Comparison of ENCODE assay signal across 2 cellular contexts in genomic region chr22:24516301-24516737, GRCh38.
TF ChIP-seq lines count a peak whose summit lies in the region.

No MANE protein-coding gene starts in this region.

TF ChIP-seq in GM23338, 12 proteins besides CTCF, POLR2A, EP300 and RAD21:
- TF ChIP-seq, protein P1, sequence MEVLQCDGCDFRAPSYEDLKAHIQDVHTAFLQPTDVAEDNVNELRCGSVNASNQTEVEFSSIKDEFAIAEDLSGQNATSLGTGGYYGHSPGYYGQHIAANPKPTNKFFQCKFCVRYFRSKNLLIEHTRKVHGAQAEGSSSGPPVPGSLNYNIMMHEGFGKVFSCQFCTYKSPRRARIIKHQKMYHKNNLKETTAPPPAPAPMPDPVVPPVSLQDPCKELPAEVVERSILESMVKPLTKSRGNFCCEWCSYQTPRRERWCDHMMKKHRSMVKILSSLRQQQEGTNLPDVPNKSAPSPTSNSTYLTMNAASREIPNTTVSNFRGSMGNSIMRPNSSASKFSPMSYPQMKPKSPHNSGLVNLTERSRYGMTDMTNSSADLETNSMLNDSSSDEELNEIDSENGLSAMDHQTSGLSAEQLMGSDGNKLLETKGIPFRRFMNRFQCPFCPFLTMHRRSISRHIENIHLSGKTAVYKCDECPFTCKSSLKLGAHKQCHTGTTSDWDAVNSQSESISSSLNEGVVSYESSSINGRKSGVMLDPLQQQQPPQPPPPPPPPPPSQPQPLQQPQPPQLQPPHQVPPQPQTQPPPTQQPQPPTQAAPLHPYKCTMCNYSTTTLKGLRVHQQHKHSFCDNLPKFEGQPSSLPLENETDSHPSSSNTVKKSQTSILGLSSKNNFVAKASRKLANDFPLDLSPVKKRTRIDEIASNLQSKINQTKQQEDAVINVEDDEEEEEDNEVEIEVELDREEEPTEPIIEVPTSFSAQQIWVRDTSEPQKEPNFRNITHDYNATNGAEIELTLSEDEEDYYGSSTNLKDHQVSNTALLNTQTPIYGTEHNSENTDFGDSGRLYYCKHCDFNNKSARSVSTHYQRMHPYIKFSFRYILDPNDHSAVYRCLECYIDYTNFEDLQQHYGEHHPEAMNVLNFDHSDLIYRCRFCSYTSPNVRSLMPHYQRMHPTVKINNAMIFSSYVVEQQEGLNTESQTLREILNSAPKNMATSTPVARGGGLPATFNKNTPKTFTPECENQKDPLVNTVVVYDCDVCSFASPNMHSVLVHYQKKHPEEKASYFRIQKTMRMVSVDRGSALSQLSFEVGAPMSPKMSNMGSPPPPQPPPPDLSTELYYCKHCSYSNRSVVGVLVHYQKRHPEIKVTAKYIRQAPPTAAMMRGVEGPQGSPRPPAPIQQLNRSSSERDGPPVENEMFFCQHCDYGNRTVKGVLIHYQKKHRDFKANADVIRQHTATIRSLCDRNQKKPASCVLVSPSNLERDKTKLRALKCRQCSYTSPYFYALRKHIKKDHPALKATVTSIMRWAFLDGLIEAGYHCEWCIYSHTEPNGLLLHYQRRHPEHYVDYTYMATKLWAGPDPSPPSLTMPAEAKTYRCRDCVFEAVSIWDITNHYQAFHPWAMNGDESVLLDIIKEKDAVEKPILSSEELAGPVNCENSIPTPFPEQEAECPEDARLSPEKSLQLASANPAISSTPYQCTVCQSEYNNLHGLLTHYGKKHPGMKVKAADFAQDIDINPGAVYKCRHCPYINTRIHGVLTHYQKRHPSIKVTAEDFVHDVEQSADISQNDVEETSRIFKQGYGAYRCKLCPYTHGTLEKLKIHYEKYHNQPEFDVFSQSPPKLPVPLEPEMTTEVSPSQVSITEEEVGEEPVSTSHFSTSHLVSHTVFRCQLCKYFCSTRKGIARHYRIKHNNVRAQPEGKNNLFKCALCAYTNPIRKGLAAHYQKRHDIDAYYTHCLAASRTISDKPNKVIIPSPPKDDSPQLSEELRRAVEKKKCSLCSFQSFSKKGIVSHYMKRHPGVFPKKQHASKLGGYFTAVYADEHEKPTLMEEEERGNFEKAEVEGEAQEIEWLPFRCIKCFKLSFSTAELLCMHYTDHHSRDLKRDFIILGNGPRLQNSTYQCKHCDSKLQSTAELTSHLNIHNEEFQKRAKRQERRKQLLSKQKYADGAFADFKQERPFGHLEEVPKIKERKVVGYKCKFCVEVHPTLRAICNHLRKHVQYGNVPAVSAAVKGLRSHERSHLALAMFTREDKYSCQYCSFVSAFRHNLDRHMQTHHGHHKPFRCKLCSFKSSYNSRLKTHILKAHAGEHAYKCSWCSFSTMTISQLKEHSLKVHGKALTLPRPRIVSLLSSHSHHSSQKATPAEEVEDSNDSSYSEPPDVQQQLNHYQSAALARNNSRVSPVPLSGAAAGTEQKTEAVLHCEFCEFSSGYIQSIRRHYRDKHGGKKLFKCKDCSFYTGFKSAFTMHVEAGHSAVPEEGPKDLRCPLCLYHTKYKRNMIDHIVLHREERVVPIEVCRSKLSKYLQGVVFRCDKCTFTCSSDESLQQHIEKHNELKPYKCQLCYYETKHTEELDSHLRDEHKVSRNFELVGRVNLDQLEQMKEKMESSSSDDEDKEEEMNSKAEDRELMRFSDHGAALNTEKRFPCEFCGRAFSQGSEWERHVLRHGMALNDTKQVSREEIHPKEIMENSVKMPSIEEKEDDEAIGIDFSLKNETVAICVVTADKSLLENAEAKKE (CRISPR knock-in tag; IDR thresholded peaks at IDR 0.05) = no peak
- TF ChIP-seq POLR2AphosphoS5 (IDR thresholded peaks at IDR 0.05; ENCODE audit: low read depth) (no peak), CREB1 (CRISPR knock-in tag; IDR thresholded peaks at IDR 0.05; ENCODE audit: low read depth) (no peak), EZH2 (IDR thresholded peaks at IDR 0.05; ENCODE audit: low read depth, unreplicated experiment) (no peak), ZNF331 (CRISPR knock-in tag; IDR thresholded peaks at IDR 0.05; ENCODE audit: low read depth) (no peak), JUNB (IDR thresholded peaks at IDR 0.05; ENCODE audit: unreplicated experiment) (no peak)
- TF ChIP-seq, protein P2, sequence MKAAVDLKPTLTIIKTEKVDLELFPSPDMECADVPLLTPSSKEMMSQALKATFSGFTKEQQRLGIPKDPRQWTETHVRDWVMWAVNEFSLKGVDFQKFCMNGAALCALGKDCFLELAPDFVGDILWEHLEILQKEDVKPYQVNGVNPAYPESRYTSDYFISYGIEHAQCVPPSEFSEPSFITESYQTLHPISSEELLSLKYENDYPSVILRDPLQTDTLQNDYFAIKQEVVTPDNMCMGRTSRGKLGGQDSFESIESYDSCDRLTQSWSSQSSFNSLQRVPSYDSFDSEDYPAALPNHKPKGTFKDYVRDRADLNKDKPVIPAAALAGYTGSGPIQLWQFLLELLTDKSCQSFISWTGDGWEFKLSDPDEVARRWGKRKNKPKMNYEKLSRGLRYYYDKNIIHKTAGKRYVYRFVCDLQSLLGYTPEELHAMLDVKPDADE (IDR thresholded peaks at IDR 0.05) = no peak

TF ChIP-seq in SK-N-SH, 30 proteins besides CTCF, POLR2A, EP300 and RAD21 (continued from another document):
- TF ChIP-seq ZBTB33 (IDR thresholded peaks at IDR 0.05; ENCODE audit: borderline replicate concordance, low read depth) = no peak
- TF ChIP-seq, protein P3, sequence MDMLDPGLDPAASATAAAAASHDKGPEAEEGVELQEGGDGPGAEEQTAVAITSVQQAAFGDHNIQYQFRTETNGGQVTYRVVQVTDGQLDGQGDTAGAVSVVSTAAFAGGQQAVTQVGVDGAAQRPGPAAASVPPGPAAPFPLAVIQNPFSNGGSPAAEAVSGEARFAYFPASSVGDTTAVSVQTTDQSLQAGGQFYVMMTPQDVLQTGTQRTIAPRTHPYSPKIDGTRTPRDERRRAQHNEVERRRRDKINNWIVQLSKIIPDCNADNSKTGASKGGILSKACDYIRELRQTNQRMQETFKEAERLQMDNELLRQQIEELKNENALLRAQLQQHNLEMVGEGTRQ (IDR thresholded peaks at IDR 0.05; ENCODE audit: borderline replicate concordance, low read depth, low read length) = no peak
- no peak for TF ChIP-seq POLR2AphosphoS5 (IDR thresholded peaks at IDR 0.05; ENCODE audit: low read depth, low read length)
- TF ChIP-seq, protein P4, sequence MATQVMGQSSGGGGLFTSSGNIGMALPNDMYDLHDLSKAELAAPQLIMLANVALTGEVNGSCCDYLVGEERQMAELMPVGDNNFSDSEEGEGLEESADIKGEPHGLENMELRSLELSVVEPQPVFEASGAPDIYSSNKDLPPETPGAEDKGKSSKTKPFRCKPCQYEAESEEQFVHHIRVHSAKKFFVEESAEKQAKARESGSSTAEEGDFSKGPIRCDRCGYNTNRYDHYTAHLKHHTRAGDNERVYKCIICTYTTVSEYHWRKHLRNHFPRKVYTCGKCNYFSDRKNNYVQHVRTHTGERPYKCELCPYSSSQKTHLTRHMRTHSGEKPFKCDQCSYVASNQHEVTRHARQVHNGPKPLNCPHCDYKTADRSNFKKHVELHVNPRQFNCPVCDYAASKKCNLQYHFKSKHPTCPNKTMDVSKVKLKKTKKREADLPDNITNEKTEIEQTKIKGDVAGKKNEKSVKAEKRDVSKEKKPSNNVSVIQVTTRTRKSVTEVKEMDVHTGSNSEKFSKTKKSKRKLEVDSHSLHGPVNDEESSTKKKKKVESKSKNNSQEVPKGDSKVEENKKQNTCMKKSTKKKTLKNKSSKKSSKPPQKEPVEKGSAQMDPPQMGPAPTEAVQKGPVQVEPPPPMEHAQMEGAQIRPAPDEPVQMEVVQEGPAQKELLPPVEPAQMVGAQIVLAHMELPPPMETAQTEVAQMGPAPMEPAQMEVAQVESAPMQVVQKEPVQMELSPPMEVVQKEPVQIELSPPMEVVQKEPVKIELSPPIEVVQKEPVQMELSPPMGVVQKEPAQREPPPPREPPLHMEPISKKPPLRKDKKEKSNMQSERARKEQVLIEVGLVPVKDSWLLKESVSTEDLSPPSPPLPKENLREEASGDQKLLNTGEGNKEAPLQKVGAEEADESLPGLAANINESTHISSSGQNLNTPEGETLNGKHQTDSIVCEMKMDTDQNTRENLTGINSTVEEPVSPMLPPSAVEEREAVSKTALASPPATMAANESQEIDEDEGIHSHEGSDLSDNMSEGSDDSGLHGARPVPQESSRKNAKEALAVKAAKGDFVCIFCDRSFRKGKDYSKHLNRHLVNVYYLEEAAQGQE (IDR thresholded peaks at IDR 0.05; ENCODE audit: low read depth, low read length) = no peak
- no peak for TF ChIP-seq YY1 (IDR thresholded peaks at IDR 0.05; ENCODE audit: low read depth)
- no peak for TF ChIP-seq SIN3A (IDR thresholded peaks at IDR 0.05; ENCODE audit: borderline replicate concordance, low read depth, low read length)
- TF ChIP-seq JUND (IDR thresholded peaks at IDR 0.05) = no peak
